Comparison of ENCODE assay signal across 8 cellular contexts in the genomic region with DNA sequence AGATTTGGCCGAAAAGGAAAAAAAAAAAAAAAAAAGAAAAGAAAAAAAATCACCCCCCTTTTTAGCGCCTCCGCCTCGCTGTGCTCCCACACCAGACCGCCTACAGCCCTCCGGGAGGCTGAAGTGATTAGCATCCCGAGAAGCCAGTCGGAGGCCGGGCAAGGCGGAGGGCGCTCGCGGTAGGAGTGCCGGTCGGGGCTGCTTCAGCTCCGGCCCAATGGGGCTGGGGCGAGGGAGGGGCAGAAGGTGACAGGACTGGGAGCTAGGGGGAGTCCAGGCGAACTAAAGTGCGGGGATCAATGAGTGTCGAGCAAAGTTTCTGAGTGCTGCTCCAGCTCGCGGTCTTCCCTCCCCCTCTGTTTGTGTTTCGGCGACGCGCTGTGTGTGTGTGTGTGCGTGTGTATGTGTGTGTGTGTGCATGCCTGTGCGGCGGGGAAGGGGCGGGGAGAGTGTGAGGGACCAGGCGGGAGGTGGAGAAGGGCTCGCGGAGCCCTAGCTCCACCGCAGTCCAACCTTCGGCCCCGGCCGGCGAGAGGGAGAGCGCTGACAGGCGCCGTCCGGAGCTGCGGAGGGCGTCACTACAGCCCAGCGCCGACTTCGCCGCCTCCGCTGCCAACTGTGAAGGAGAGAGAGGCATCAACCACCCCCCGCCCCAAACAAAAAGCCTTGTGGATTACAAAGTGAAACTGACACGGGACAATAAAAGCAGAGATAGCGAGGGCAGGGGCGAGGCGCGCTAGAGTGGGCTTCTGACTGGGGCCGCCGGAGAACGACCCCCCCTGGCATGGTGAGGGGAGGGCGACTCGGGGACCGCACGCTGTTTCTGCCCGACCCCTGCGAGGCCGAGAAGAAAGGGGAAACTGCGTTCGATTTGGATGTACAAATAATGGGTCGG. TPM values are rescaled to one million over a fixed set of nuclear protein-coding genes. Genes with fewer than 3 reads are reported as not detected.
A peak's percentile ranks its signal among the peaks of the same experiment; 100 is the strongest.
DNase-seq lines count a peak whose midpoint lies in the region; TF ChIP-seq lines count a peak whose summit lies in the region.

Gene FAT4 (plus strand): TSS at position 280 of the 895 bp plus-strand sequence. CDS start 1,457 bp downstream, outside the sequence.

- H3K4me3 ChIP-seq in brain microvascular endothelial cell (ENCODE audit: low read depth, low read length) (peak within 1 kb of the TSS; percentile 91), hepatocyte (peak within 1 kb of the TSS; percentile 98), OCI-LY7 (ENCODE audit: low read depth, low read length, poor library complexity, severe bottlenecking) (no peak within 1 kb of the TSS)

- CTCF ChIA-PET in OCI-LY7 (lab: Charles Lee; ENCODE audit: unreplicated experiment): no interaction called here

- no peak within 1 kb of the TSS for H4K5ac ChIP-seq in H9 (ENCODE audit: insufficient read length, low read depth, low read length)

- H3K9me2 ChIP-seq in hepatocyte (replicated peaks; ENCODE audit: insufficient read depth) (no peaks in the 10 kb centered on the region), OCI-LY7 (ENCODE audit: insufficient read depth, low read length) (no peaks in the 10 kb centered on the region)

- no peak within 1 kb of the TSS for H2BK20ac ChIP-seq in H9 (ENCODE audit: low read depth, low read length, poor library complexity, severe bottlenecking)

- H3K14ac ChIP-seq in H9 (ENCODE audit: insufficient read depth, low read length): no peak within 1 kb of the TSS

- peak within 1 kb of the TSS; percentile 92 to 97 for H3K4me3 Mint-ChIP-seq in H9
- H3K4me3 Mint-ChIP-seq in progenitor cell of endocrine pancreas (ENCODE audit: low read depth): peak within 1 kb of the TSS; percentile 91

- H3K27ac ChIP-seq in H9 (ENCODE audit: insufficient read length, low read depth, low read length) (no peak within 1 kb of the TSS), brain microvascular endothelial cell (peak within 1 kb of the TSS; percentile 86), hepatocyte (peak within 1 kb of the TSS; percentile 94), OCI-LY7 (ENCODE audit: low read depth, low read length, poor library complexity, severe bottlenecking) (no peak within 1 kb of the TSS)

- no peak within 1 kb of the TSS for H2BK12ac ChIP-seq in H9 (ENCODE audit: insufficient read length, low read depth, low read length)

- BruUV-seq in OCI-LY7 (replicated peaks; lab: Mats Ljungman, UMichigan): no TSS peak

- TF ChIP-seq CTCF in GM10266 (IDR thresholded peaks at IDR 0.05; ENCODE audit: control insufficient read depth, insufficient read depth, low read depth, missing control alignments) (no peak), H9 (conservative IDR thresholded peaks at IDR 0.05) (no peak), brain microvascular endothelial cell (IDR thresholded peaks at IDR 0.05; ENCODE audit: low read depth, low read length, missing control alignments) (peak; percentile 41), hepatocyte (IDR thresholded peaks at IDR 0.05; ENCODE audit: poor library complexity) (peak; percentile 20), progenitor cell of endocrine pancreas (IDR thresholded peaks at IDR 0.05; ENCODE audit: unreplicated experiment) (no peak), OCI-LY7 (conservative IDR thresholded peaks at IDR 0.05; ENCODE audit: low read length) (no peak)

- H3K36me3 Mint-ChIP-seq in H9 (ENCODE audit: insufficient read depth in 1 of 3, low read depth in 3 of 3) (peaks cover 0 to 9% (median 4%) of the 10 kb centered on the region in 3 experiments; a peak in 4 of 7 replicates), progenitor cell of endocrine pancreas (ENCODE audit: insufficient read depth) (no peaks in the 10 kb centered on the region)

- H3K18ac ChIP-seq in H9 (ENCODE audit: insufficient read length, low read depth, low read length): no peak within 1 kb of the TSS

- H3K79me2 ChIP-seq in H9 (ENCODE audit: insufficient read depth, low read length) (no peaks in the 10 kb centered on the region; the same call in 1 of the 2 replicates), hepatocyte (peaks cover 45% of the 10 kb centered on the region), OCI-LY7 (ENCODE audit: insufficient read depth, low read depth, low read length) (no peaks in the 10 kb centered on the region)

- H4K20me1 ChIP-seq in H9 (ENCODE audit: control insufficient read depth, insufficient read depth, insufficient read length) (no peaks in the 10 kb centered on the region), hepatocyte (ENCODE audit: insufficient read depth, poor library complexity, severe bottlenecking) (peaks cover 34% of the 10 kb centered on the region), OCI-LY7 (ENCODE audit: insufficient read depth, low read length) (no peaks in the 10 kb centered on the region)

- no peak within 1 kb of the TSS for H3K4ac ChIP-seq in H9 (ENCODE audit: low read depth, low read length)

- DNase-seq in GM10266 (ENCODE audit: extremely low spot score): peak; percentile 68
- DNase-seq in H9: peak; percentile 96
- DNase-seq in Kasumi-1 (lab: John Stamatoyannopoulos, UW): peak; percentile 96
- peak; percentile 79 for DNase-seq in SIG-M5 treated with dmso at 0.1 percent for 504 hours (lab: John Stamatoyannopoulos, UW; ENCODE audit: unreplicated experiment)
- DNase-seq in brain microvascular endothelial cell: peak; percentile 97
- peak; percentile 96 for DNase-seq in hepatocyte (ENCODE audit: low spot score)
- peak; percentile 83 for DNase-seq in progenitor cell of endocrine pancreas (ENCODE audit: low spot score, unreplicated experiment)
- DNase-seq in OCI-LY7 (ENCODE audit: low spot score): no peak

- H3K27ac Mint-ChIP-seq in H9: peak within 1 kb of the TSS in 2 of 3 experiments; percentile 25 to 48; a peak in 1 of 7 replicates
- peak within 1 kb of the TSS; percentile 96 for H3K27ac Mint-ChIP-seq in progenitor cell of endocrine pancreas

- in situ Hi-C loops in brain microvascular endothelial cell (cut with HindIII; ENCODE audit: low pct_ligation_motif_present, low sequenced_read_pairs): loop anchor here (25.0 kb wide), 1 partner anchor 447 kb away; no protein-coding TSS in a partner anchor

- no peak within 1 kb of the TSS for H2BK120ac ChIP-seq in H9 (ENCODE audit: low read depth, low read length, poor library complexity, severe bottlenecking)

- H3K4me1 Mint-ChIP-seq in H9 (peaks cover 30 to 45% of the 10 kb centered on the region in 2 experiments), progenitor cell of endocrine pancreas (ENCODE audit: low read depth) (peaks cover 18% of the 10 kb centered on the region)

- H3K79me1 ChIP-seq in H9 (ENCODE audit: insufficient read depth, low read depth, low read length, poor library complexity, severe bottlenecking): no peaks in the 10 kb centered on the region

- no CpG with 5 or more reads among the region's 68 CpGs for WGBS in H9 (ENCODE audit: extremely low coverage, insufficient read length, low lambda C conversion rate)
- 3% methylated on average over 53 of the region's 68 CpGs for WGBS in hepatocyte (ENCODE audit: low lambda C conversion rate, missing lambda C conversion rate)

- POLR2A ChIA-PET in OCI-LY7 (lab: Charles Lee): no interaction called here

- peaks cover 27% of the 10 kb centered on the region for H3K23me2 ChIP-seq in H9 (ENCODE audit: insufficient read length, low read depth, low read length, poor library complexity, severe bottlenecking)

- H3K9me3 Mint-ChIP-seq in H9 (no peaks in the 10 kb centered on the region; a peak in 1 of 5 replicates), progenitor cell of endocrine pancreas (ENCODE audit: low read depth) (peaks cover 3% of the 10 kb centered on the region)

- H2BK15ac ChIP-seq in H9 (ENCODE audit: low read depth, low read length): no peak within 1 kb of the TSS

- H3K56ac ChIP-seq in H9 (ENCODE audit: insufficient read length, low read depth, low read length): no peak within 1 kb of the TSS

- no peak within 1 kb of the TSS for H2AFZ ChIP-seq in H9 (ENCODE audit: low read length)
- peak within 1 kb of the TSS; percentile 85 for H2AFZ ChIP-seq in hepatocyte
- H2AFZ ChIP-seq in OCI-LY7 (ENCODE audit: low read length): no peak within 1 kb of the TSS

- H3K9me3 ChIP-seq in H9 (ENCODE audit: control insufficient read depth, low read depth, low read length) (no peaks in the 10 kb centered on the region), hepatocyte (ENCODE audit: low read depth) (no peaks in the 10 kb centered on the region), OCI-LY7 (ENCODE audit: low read length) (no peaks in the 10 kb centered on the region)

- H3K4me2 ChIP-seq in H9 (ENCODE audit: insufficient read depth, insufficient read length, low read length) (peak within 1 kb of the TSS; percentile 76), hepatocyte (peak within 1 kb of the TSS; percentile 90), OCI-LY7 (ENCODE audit: low read length) (no peak within 1 kb of the TSS)

- H3K9ac ChIP-seq in H9 (ENCODE audit: extremely low read depth, insufficient read length, low read length): peak within 1 kb of the TSS; percentile 33

- no peak within 1 kb of the TSS for H2BK5ac ChIP-seq in H9 (ENCODE audit: insufficient read length, low read length)

- intact Hi-C loops in OCI-LY7 (cut with micrococcal nuclease; ENCODE audit: unreplicated experiment): loop anchor here (5.0 kb wide), 1 partner anchor 427 kb away; no protein-coding TSS in a partner anchor

- H3K4me1 ChIP-seq in H9 (ENCODE audit: insufficient read depth, low read length) (peaks cover 2% of the 10 kb centered on the region; the same call in 1 of the 2 replicates), hepatocyte (ENCODE audit: insufficient read depth) (no peaks in the 10 kb centered on the region), OCI-LY7 (ENCODE audit: insufficient read depth, low read length, poor library complexity, severe bottlenecking) (no peaks in the 10 kb centered on the region)

- H3K36me3 ChIP-seq in brain microvascular endothelial cell (replicated peaks) (no peaks in the 10 kb centered on the region), hepatocyte (replicated peaks; ENCODE audit: insufficient read depth, low read depth) (no peaks in the 10 kb centered on the region), OCI-LY7 (ENCODE audit: insufficient read depth, low read length) (no peaks in the 10 kb centered on the region)

- H3K27me3 Mint-ChIP-seq in H9 (ENCODE audit: low read depth): peaks cover 33% of the 10 kb centered on the region
- H3K27me3 Mint-ChIP-seq in progenitor cell of endocrine pancreas: peaks cover 37% of the 10 kb centered on the region

- no peak within 1 kb of the TSS for H3K23ac ChIP-seq in H9 (ENCODE audit: insufficient read length, low read depth, low read length)

- H4K8ac ChIP-seq in H9 (replicated peaks; ENCODE audit: insufficient read length, low read depth, low read length): no peak within 1 kb of the TSS

- H3K27me3 ChIP-seq in H9 (ENCODE audit: insufficient read depth, low read length) (peaks cover 7% of the 10 kb centered on the region; the same call in 1 of the 2 replicates), brain microvascular endothelial cell (replicated peaks) (no peaks in the 10 kb centered on the region), hepatocyte (peaks cover 17% of the 10 kb centered on the region)

- H2AK5ac ChIP-seq in H9 (ENCODE audit: insufficient read length, low read length): no peak within 1 kb of the TSS

- no peak within 1 kb of the TSS for H3T11ph ChIP-seq in H9 (ENCODE audit: low read length)

- no peak within 1 kb of the TSS for H4K91ac ChIP-seq in H9 (ENCODE audit: insufficient read length, low read depth, low read length)

RNA-seq across cellular contexts. Expression of gene FAT4, which starts in this region (rescaled TPM):
- total RNA-seq in H9 (2021): 6.0 and 6.9 TPM in 2 replicates
- 59.5 and 61.8 TPM in 2 replicates for total RNA-seq in hepatocyte
- 2.9 and 3.3 TPM in 2 replicates for polyA plus RNA-seq in hepatocyte
- 1.7 and 2.5 TPM in 2 replicates for total RNA-seq in progenitor cell of endocrine pancreas
- not detected in 2 replicates for total RNA-seq in OCI-LY7 (2014; rRNA removed; shearing (Covaris generic))
- total RNA-seq in OCI-LY7 (2022): not detected in 2 replicates

Comparison
In these comparisons a context has a peak if more than half of its experiments do, and no peak if none do; other contexts are left out.
1. CTCF ChIP-seq: peak in brain microvascular endothelial cell (single experiment) and hepatocyte (single experiment); none in GM10266 (single experiment), H9 (single experiment), progenitor cell of endocrine pancreas (single experiment) and OCI-LY7 (single experiment).
2. H3K27ac ChIP-seq: peak in brain microvascular endothelial cell (single experiment) and hepatocyte (single experiment); none in H9 (single experiment) and OCI-LY7 (single experiment).